In genomic region chr12:28711411-28711810, GRCh38 we compare ENCODE assay signal across 17 cellular contexts.
DNase-seq lines count a peak whose midpoint lies in the region; ATAC-seq and TF ChIP-seq lines count a peak whose summit lies in the region.
"Had no signal": no experiment of that assay in that cellular context is flagged by ENCODE, and none has a peak within 500 bp of the region (broad histone marks: within the 10 kb centered on the region; RNA-seq: fewer than 3 reads in every experiment).

No MANE protein-coding gene starts in this region.

- no peak overlapping the region for H3K4ac ChIP-seq in IMR-90 (ENCODE audit: low read depth, low read length)

- H3K56ac ChIP-seq in IMR-90 (ENCODE audit: extremely low read depth, insufficient read depth, low read length): no peak overlapping the region

- no peak for TF ChIP-seq POLR2A in IMR-90 (IDR thresholded peaks at IDR 0.05; ENCODE audit: low read depth, low read length)

- no peaks in the 10 kb centered on the region for H3K36me3 ChIP-seq in IMR-90 (ENCODE audit: control insufficient read depth, insufficient read depth, low read length)
- H3K36me3 ChIP-seq: BLaER1 had no signal

- no peak overlapping the region for H3K23ac ChIP-seq in IMR-90 (ENCODE audit: low read depth, low read length)

- H3K27ac Mint-ChIP-seq in T-cell: no peak overlapping the region
- H3K27ac Mint-ChIP-seq: CD14-positive monocyte; CD4-positive, alpha-beta memory T cell; GM23338; HFFc6 had no signal

- H3K9ac ChIP-seq in IMR-90 (ENCODE audit: low read depth, low read length): no peak overlapping the region
- H3K9ac ChIP-seq: BLaER1 had no signal

- no peak overlapping the region for H3K4me3 Mint-ChIP-seq in T-cell
- H3K4me3 Mint-ChIP-seq: CD14-positive monocyte; CD4-positive, alpha-beta memory T cell; GM23338; HFFc6; IgD-negative memory B cell had no signal

- WGBS in IMR-90 (ENCODE audit: extremely low coverage in 2 of 2, insufficient read length in 1 of 2), 2 experiments: no CpG with 5 or more reads among the region's 1 CpG

- no TSS peak for BruUV-seq in IMR-90 (replicated peaks; lab: Mats Ljungman, UMichigan)

- H3K27me3 Mint-ChIP-seq in T-cell: peaks cover 0 to under 1% of the 10 kb centered on the region in 2 donors
- H3K27me3 Mint-ChIP-seq: CD4-positive, alpha-beta memory T cell; IgD-negative memory B cell had no signal

- H2AFZ ChIP-seq in IMR-90 (replicated peaks; ENCODE audit: low read length, poor library complexity): no peak overlapping the region
- H2AFZ ChIP-seq: GM23338 had no signal

- no peak overlapping the region for H2BK120ac ChIP-seq in IMR-90 (ENCODE audit: low read depth, low read length)

- no peak overlapping the region for H3K4me2 ChIP-seq in IMR-90 (ENCODE audit: low read depth, low read length)
- H3K4me2 ChIP-seq: BLaER1, GM23338 had no signal

- CTCF ChIA-PET in IMR-90 (lab: Yijun Ruan, JAX) (no interaction called here), T-cell (lab: Charles Lee) (no interaction called here)

- H4K8ac ChIP-seq in IMR-90 (ENCODE audit: low read depth in 2 of 2, low read length in 2 of 2): no peak overlapping the region

- H3K4me1 ChIP-seq in IMR-90 (ENCODE audit: control insufficient read depth, insufficient read depth, low read length): no peaks in the 10 kb centered on the region
- H3K4me1 ChIP-seq: BLaER1 had no signal

- H2AK5ac ChIP-seq in IMR-90 (ENCODE audit: low read depth, low read length): no peak overlapping the region

- H3K27ac ChIP-seq in IMR-90 (ENCODE audit: insufficient read depth, low read length): no peak overlapping the region
- H3K27ac ChIP-seq: BLaER1 had no signal

- H3K14ac ChIP-seq in IMR-90 (replicated peaks; ENCODE audit: low read depth, low read length): no peak overlapping the region

- TF ChIP-seq RAD21 in IMR-90 (IDR thresholded peaks at IDR 0.05; ENCODE audit: low read length): no peak

- H3K4me1 Mint-ChIP-seq in T-cell: no peaks in the 10 kb centered on the region
- H3K4me1 Mint-ChIP-seq: CD14-positive monocyte; CD4-positive, alpha-beta memory T cell; GM23338; IgD-negative memory B cell had no signal

- H4K20me1 ChIP-seq in IMR-90 (ENCODE audit: insufficient read depth, low read length): no peaks in the 10 kb centered on the region
- H4K20me1 ChIP-seq: BLaER1 had no signal

- H2BK20ac ChIP-seq in IMR-90 (ENCODE audit: low read depth, low read length): peak overlapping the region; percentile 74; the same call in 1 of the 2 replicates

- H3K36me3 Mint-ChIP-seq in T-cell: no peaks in the 10 kb centered on the region
- H3K36me3 Mint-ChIP-seq: CD14-positive monocyte; CD4-positive, alpha-beta memory T cell; IgD-negative memory B cell had no signal

- intact Hi-C loops in IMR-90 (cut with micrococcal nuclease): no loop called here

- peaks cover 2% of the 10 kb centered on the region; the same call in 1 of the 2 replicates for H3K9me1 ChIP-seq in IMR-90 (ENCODE audit: insufficient read depth, low read length)

- H4K91ac ChIP-seq in IMR-90 (ENCODE audit: insufficient read depth, low read depth, low read length): no peak overlapping the region

- no peak overlapping the region for H3K18ac ChIP-seq in IMR-90 (ENCODE audit: low read depth, low read length)

- no peaks in the 10 kb centered on the region for H3K9me3 ChIP-seq in IMR-90 (ENCODE audit: control insufficient read depth, insufficient read depth, low read length)
- H3K9me3 ChIP-seq: BLaER1 had no signal

- H3K4me3 ChIP-seq in IMR-90 (ENCODE audit: insufficient read depth, low read depth, low read length) (no peak overlapping the region), fibroblast of the aortic adventitia (ENCODE audit: low read depth, low read length) (no peak overlapping the region)
- H3K4me3 ChIP-seq: BLaER1, GM12878, GM23338 had no signal

- POLR2A ChIA-PET in IMR-90 (lab: Charles Lee; ENCODE audit: unreplicated experiment): no interaction called here
- POLR2A ChIA-PET in T-cell (lab: Charles Lee): no interaction called here

- H2AK9ac ChIP-seq in IMR-90 (replicated peaks; ENCODE audit: low read depth, low read length, poor library complexity): no peak overlapping the region

- ATAC-seq in IMR-90 (ENCODE audit: low read depth) (no peak), T-cell (replicated peaks in 1 of 4) (no peak), HG02571 (IDR thresholded peaks at IDR 0.05; ENCODE audit: unreplicated experiment) (no peak), GM18498 (IDR thresholded peaks at IDR 0.05; ENCODE audit: unreplicated experiment) (no peak)
- ATAC-seq: GM12878, GM23338 had no signal

- TF ChIP-seq CTCF in IMR-90 (conservative IDR thresholded peaks at IDR 0.05; ENCODE audit: low read depth, low read length): no peak
- no peak for TF ChIP-seq CTCF in fibroblast of the aortic adventitia (IDR thresholded peaks at IDR 0.05; ENCODE audit: insufficient read depth, low read length)

- dilution Hi-C loops in IMR-90 (cut with HindIII; ENCODE audit: low sequenced_read_pairs, unreplicated experiment): no loop called here

- H2BK5ac ChIP-seq in IMR-90 (ENCODE audit: low read depth, low read length, poor library complexity, severe bottlenecking): no peak overlapping the region

- no peaks in the 10 kb centered on the region for H3K27me3 ChIP-seq in IMR-90 (ENCODE audit: control insufficient read depth, insufficient read depth, low read length)
- H3K27me3 ChIP-seq: BLaER1 had no signal

- H3K79me1 ChIP-seq in IMR-90 (ENCODE audit: low read depth in 1 of 2, low read length in 2 of 2): no peaks in the 10 kb centered on the region

- no peak overlapping the region; the same call in 2 of the 3 replicates for H2BK15ac ChIP-seq in IMR-90 (ENCODE audit: low read depth, low read length)

- peak; percentile 9 for DNase-seq in EH (ENCODE audit: low read depth)
- DNase-seq in IMR-90: peak; percentile 7
- peak; percentile 8 for DNase-seq in fibroblast of gingiva (ENCODE audit: low read depth)
- DNase-seq in fibroblast of the aortic adventitia (ENCODE audit: low read depth): peak; percentile 46
- no peak for DNase-seq in T-cell
- no peak for DNase-seq in occipital lobe (lab: John Stamatoyannopoulos, UW)
- DNase-seq: 8988T; CD4-positive, alpha-beta memory T cell; DMS79 treated with DMSO at 0.1 percent for 48 hours had no signal

- in situ Hi-C loops in IMR-90 (cut with MboI; ENCODE audit: low sequenced_read_pairs): no loop called here

- peaks cover 0 to 7% (median 1%) of the 10 kb centered on the region in 3 donors for H3K9me3 Mint-ChIP-seq in T-cell
- H3K9me3 Mint-ChIP-seq: GM23338, HFFc6 had no signal

- H4K5ac ChIP-seq in IMR-90 (ENCODE audit: low read depth, low read length): no peak overlapping the region

TF ChIP-seq in IMR-90, 13 proteins besides CTCF, POLR2A, EP300 and RAD21:
- no peak for TF ChIP-seq FOS (IDR thresholded peaks at IDR 0.05; ENCODE audit: low read depth, low read length)
- no peak for TF ChIP-seq CEBPB (IDR thresholded peaks at IDR 0.05; ENCODE audit: low read depth, low read length)
- no peak for TF ChIP-seq BHLHE40 (IDR thresholded peaks at IDR 0.05; ENCODE audit: low read depth, low read length)
- TF ChIP-seq MAZ (IDR thresholded peaks at IDR 0.05; ENCODE audit: borderline replicate concordance, low read depth, low read length): no peak
- TF ChIP-seq, protein P1, sequence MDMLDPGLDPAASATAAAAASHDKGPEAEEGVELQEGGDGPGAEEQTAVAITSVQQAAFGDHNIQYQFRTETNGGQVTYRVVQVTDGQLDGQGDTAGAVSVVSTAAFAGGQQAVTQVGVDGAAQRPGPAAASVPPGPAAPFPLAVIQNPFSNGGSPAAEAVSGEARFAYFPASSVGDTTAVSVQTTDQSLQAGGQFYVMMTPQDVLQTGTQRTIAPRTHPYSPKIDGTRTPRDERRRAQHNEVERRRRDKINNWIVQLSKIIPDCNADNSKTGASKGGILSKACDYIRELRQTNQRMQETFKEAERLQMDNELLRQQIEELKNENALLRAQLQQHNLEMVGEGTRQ (IDR thresholded peaks at IDR 0.05; ENCODE audit: low read depth, low read length): no peak
- no peak for TF ChIP-seq SMC3 (IDR thresholded peaks at IDR 0.05; ENCODE audit: low read depth, low read length)

Comparison
In these comparisons a context has a peak if more than half of its experiments do, and no peak if none do; other contexts are left out.
1. DNase-seq: peak in EH (single experiment), IMR-90 (single experiment), fibroblast of gingiva (single experiment) and fibroblast of the aortic adventitia (single experiment); none in T-cell (0 of 34) and occipital lobe (single experiment).